ENCODE assay signal across 8 cellular contexts in the genomic region with DNA sequence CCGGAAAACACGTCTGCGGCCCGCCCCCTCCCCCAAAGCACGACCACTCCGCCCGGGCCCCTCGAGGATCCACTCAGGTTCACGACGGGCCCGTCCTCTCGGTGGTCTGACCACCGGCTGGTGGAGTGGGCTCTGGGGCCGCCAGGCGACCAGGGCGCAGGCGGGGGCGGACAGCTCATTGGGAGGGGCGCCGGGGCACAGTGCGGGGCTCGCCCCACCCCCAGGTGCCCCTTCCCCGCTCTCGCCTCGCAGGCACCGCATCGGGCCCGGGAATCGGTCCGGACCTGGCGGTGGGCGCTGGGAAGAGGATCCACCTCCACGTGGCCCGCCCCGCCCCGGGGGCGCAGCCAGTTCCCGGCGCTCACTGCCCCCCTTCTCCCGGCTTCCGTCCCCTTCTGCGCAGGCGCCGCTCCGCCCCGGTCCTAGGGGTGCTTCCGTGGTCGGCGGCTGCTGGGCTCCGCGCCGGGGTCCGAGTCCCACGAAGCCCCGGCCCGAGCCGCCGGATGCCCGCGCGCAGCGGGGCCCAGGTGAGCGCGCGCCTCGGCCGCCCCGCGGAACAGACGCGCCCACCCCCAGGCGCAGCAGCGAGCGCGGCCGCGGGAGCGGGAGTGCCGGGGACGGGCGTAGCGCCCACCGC. TPM values are rescaled to one million over a fixed set of nuclear protein-coding genes. Genes with fewer than 3 reads are reported as not detected.
DNase-seq lines count a peak whose midpoint lies in the region; ATAC-seq and TF ChIP-seq lines count a peak whose summit lies in the region.

A gene with protein sequence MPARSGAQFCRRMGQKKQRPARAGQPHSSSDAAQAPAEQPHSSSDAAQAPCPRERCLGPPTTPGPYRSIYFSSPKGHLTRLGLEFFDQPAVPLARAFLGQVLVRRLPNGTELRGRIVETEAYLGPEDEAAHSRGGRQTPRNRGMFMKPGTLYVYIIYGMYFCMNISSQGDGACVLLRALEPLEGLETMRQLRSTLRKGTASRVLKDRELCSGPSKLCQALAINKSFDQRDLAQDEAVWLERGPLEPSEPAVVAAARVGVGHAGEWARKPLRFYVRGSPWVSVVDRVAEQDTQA (plus strand): TSS at position 419 of the 637 bp plus-strand sequence. CDS start 85 bp downstream, at position 504.

- no peaks in the 10 kb centered on the region for H3K27me3 ChIP-seq in kidney epithelial cell (ENCODE audit: control insufficient read depth, insufficient read depth, low read length)

- peak within 1 kb of the TSS; percentile 71 for H3K4me3 ChIP-seq in kidney epithelial cell (ENCODE audit: low read depth, low read length)

- peak; percentile 65 for ATAC-seq in HG02884 (IDR thresholded peaks at IDR 0.05; ENCODE audit: unreplicated experiment)

- DNase-seq in DMS 273 (lab: John Stamatoyannopoulos, UW; ENCODE audit: unreplicated experiment) (peak; percentile 89), DMS 273 treated with DMSO at 0.1 percent for 48 hours (lab: John Stamatoyannopoulos, UW) (no peak), NCI-H2196 (lab: John Stamatoyannopoulos, UW; ENCODE audit: unreplicated experiment) (peak; percentile 76), cerebellar cortex (ENCODE audit: low spot score) (peak; percentile 75), kidney epithelial cell (ENCODE audit: low read depth) (no peak)
- peak; percentile 87 for DNase-seq in activated CD4-positive, CD25-positive, alpha-beta regulatory T cell treated with anti-CD3 and anti-CD28 coated beads, Interleukin-2, amount 50 U/mL, for 72 hours
- peak; percentile 47 to 80 for DNase-seq in stimulated activated CD4-positive, alpha-beta T cell treated with anti-CD3 and anti-CD28 coated beads, Interleukin-15, amount 100 ng/mL, for 48 hours (ENCODE audit: low read depth in 2 of 2)

- TF ChIP-seq CTCF in kidney epithelial cell (IDR thresholded peaks at IDR 0.05; ENCODE audit: insufficient read depth, low read length, poor library complexity, severe bottlenecking) = no peak

- no peaks in the 10 kb centered on the region for H3K36me3 ChIP-seq in kidney epithelial cell (ENCODE audit: control insufficient read depth, insufficient read depth, low read length)

RNA-seq across cellular contexts. Expression of the gene that starts here (rescaled TPM):
- total RNA-seq in kidney epithelial cell = 130 and 141 TPM in 2 replicates

Comparison
In these comparisons a context has a peak if more than half of its experiments do, and no peak if none do; other contexts are left out.
1. DNase-seq: peak in DMS 273 (single experiment), NCI-H2196 (single experiment), activated CD4-positive, CD25-positive, alpha-beta regulatory T cell treated with anti-CD3 and anti-CD28 coated beads, Interleukin-2, amount 50 U/mL, for 72 hours (single experiment), cerebellar cortex (single experiment) and stimulated activated CD4-positive, alpha-beta T cell treated with anti-CD3 and anti-CD28 coated beads, Interleukin-15, amount 100 ng/mL, for 48 hours (2 of 2); none in DMS 273 treated with DMSO at 0.1 percent for 48 hours (single experiment) and kidney epithelial cell (single experiment).